In the genomic region with DNA sequence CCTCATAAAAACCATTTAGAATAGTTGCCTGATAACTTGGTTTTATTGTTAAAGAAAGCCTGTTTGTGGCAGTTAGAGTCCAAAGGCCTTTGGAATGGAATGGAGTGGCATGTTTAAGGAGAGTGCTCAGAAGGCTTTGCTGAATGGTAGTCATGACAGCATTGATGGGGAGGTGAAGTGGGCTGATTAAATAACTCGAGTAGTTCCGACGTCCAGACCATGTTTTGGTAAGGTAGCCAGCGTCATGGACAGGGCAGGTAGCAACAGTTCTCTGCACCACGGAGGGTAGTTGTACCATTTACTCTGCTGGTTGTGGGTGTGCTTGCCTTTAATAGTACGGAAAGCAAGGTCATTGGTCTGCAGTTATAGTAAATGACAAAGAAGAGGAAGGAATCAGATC, we compare ENCODE assay signal across 25 cellular contexts.
"Had no signal": no experiment of that assay in that cellular context is flagged by ENCODE, and none has a peak within 500 bp of the region (broad histone marks: within the 10 kb centered on the region; RNA-seq: fewer than 3 reads in every experiment).

No MANE protein-coding gene starts in this region.

- H3K27me3 ChIP-seq: MG63 had no signal

- DNase-seq: IMR-90; Karpas-422; KG1; MG63; NCI-H1092; NCI-H1105 treated with DMSO at 0.1 percent for 48 hours; NCI-H1417 treated with DMSO at 0.1 percent for 48 hours; NCI-H146; NCI-H1694 treated with DMSO at 0.1 percent for 48 hours; NCI-H1930; NCI-H2081; NCI-H2107; NCI-H2171 treated with DMSO at 0.1 percent for 48 hours; NCI-H345; NCI-H446 treated with DMSO at 0.1 percent for 48 hours; NCI-H510A treated with DMSO at 0.1 percent for 48 hours; NCI-H526; NCI-H748 treated with DMSO at 0.1 percent for 48 hours; NK-92 treated with Interleukin-12 subunit alpha and Interleukin-12 subunit beta, amount 100 ng/mL, for 24 hours; PC-3; SHP77; SK-N-SH had no signal

- H3K27ac ChIP-seq: RWPE1 had no signal

- H3K36me3 ChIP-seq: MG63 had no signal

- H3K4me3 ChIP-seq: MG63 had no signal

- H3K4me2 ChIP-seq: SK-N-SH had no signal

- H3K9me3 ChIP-seq: MG63, SK-N-SH had no signal

- ATAC-seq: HepG2, Panc1, PC-3 had no signal

- H3K9ac ChIP-seq: SK-N-SH had no signal

- FAIRE-seq: HepG2 had no signal
